In the genomic region with DNA sequence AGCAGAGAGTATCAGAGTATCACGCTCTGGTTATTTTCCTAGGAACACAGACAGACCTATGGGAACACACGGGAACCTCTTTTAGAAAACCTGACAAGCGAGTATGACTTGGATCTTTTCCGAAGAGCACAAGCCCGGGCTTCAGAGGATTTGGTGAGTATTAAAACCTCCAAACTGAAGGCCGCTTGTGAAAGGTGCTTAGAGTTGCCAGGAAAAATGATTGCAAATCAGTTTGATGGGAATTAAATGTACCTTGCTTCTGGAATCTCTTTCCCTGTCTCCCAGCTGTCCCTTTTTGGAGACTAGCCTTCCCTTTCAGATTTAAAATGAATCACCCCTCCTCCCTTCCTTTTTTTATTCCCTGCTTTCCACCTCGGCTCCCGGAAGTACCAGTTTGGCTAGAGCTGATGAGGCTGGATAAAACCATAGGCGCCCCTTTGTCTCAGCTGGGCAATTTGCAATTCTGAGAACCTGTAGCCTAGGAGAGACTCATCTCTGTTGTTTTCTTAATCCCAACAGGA, we compare ENCODE assay signal across 1 cellular context.
TF ChIP-seq lines count a peak whose summit lies in the region.

No MANE protein-coding gene starts in this region.

TF ChIP-seq in endothelial cell of umbilical vein, 7 proteins besides CTCF, POLR2A, EP300 and RAD21 (continued from another document):
- TF ChIP-seq EZH2 (IDR thresholded peaks at IDR 0.05; ENCODE audit: borderline replicate concordance, low read depth, low read length, severe bottlenecking) (no peak), FOS (IDR thresholded peaks at IDR 0.05; ENCODE audit: borderline replicate concordance, insufficient read depth, low read length) (no peak), JUN (IDR thresholded peaks at IDR 0.05; ENCODE audit: borderline replicate concordance, insufficient read depth, insufficient read length, low read depth) (no peak), POLR2AphosphoS5 (IDR thresholded peaks at IDR 0.05; ENCODE audit: insufficient read depth, low read depth, low read length) (no peak), MYC (IDR thresholded peaks at IDR 0.05; ENCODE audit: low read depth, low read length) (no peak)
- TF ChIP-seq, protein P1, sequence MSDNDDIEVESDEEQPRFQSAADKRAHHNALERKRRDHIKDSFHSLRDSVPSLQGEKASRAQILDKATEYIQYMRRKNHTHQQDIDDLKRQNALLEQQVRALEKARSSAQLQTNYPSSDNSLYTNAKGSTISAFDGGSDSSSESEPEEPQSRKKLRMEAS (IDR thresholded peaks at IDR 0.05; ENCODE audit: insufficient read depth, insufficient read length) = no peak
TF ChIP-seq in endothelial cell of umbilical vein: peak in this region for 0.
